31 cellular contexts compared by ENCODE assay signal in the genomic region with DNA sequence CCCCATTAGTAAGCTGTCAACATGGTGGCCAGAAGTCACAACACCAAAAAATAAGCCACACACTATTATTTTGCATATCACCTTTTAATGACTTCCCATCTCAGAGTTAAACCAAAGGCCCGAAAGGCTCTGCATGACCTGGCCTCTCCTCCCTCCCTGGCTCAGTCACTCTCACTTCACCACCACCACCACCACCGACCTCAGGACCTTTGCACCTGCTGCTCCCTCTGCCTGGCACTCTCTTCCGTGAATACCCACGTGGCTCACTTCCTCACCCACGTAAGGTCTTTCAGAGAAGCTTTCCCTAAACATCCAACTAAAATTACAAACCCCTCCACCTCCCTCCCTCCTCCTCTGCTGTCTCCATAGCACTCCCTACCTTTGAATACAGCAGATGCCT.
"Had no signal": no experiment of that assay in that cellular context is flagged by ENCODE, and none has a peak within 500 bp of the region (broad histone marks: within the 10 kb centered on the region; RNA-seq: fewer than 3 reads in every experiment).

No MANE protein-coding gene starts in this region.

- H3K9me3 ChIP-seq: SJCRH30 had no signal

- H3K27ac ChIP-seq: PC-9, RWPE1, SJCRH30, SK-N-MC had no signal

- H3K4me2 ChIP-seq: PC-9 had no signal

- H3K4me3 Mint-ChIP-seq: T-cell had no signal

- DNase-seq: Karpas-422, MM.1S, MV-4-11, NCI-H1092, NCI-H1105, NCI-H1417 treated with DMSO at 0.1 percent for 48 hours, NCI-H1436 treated with DMSO at 0.1 percent for 48 hours, NCI-H1694 treated with DMSO at 0.1 percent for 48 hours, NCI-H187 treated with DMSO at 0.1 percent for 48 hours, NCI-H2029, NCI-H2081, NCI-H2171 treated with DMSO at 0.1 percent for 48 hours, NCI-H2227 treated with DMSO at 0.1 percent for 48 hours, NCI-H345, NCI-H446, NCI-H510A, NCI-H524, NCI-H526, NCI-H69, NCI-H748 treated with DMSO at 0.1 percent for 48 hours, NCI-H82, PC-9, SHP77, SIG-M5, SJCRH30, T-cell had no signal

- H3K4me3 ChIP-seq: PC-9, SJCRH30, SK-N-MC had no signal

- H3K27ac Mint-ChIP-seq: T-cell had no signal

- H3K27me3 Mint-ChIP-seq: T-cell had no signal

- ATAC-seq: Panc1, Right ventricle myocardium inferior, SK-N-SH treated with all-trans-retinoic acid at 6 μM for 48 hours, T-cell had no signal

- H2AFZ ChIP-seq: PC-9 had no signal

- H3K36me3 Mint-ChIP-seq: T-cell had no signal

- H3K4me1 Mint-ChIP-seq: T-cell had no signal

- H3K27me3 ChIP-seq: SJCRH30 had no signal

- H3K4me1 ChIP-seq: SJCRH30 had no signal

- H3K36me3 ChIP-seq: SJCRH30 had no signal
